Comparison of ENCODE assay signal across 1 cellular context in the genomic region with DNA sequence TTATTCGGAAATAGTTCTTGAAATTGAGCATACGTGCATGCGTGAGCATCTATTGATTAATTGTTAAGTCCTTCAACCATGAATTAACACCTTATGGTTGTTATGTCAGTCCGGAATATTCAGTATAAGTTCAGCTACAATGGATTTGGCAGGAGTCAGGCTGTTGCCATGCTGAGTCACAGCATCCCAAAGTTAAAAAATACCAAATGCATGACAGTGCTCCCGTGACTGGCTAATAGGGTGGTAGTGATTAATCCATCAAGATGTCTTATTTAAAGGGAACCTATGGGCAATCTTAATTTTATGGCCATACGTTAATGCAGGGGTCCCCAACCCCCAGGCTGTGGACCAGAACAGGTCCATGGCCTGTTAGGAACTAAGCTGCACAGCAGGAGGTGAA.
TF ChIP-seq lines count a peak whose summit lies in the region.

No MANE protein-coding gene starts in this region.

TF ChIP-seq in HepG2, 621 proteins besides CTCF, POLR2A, EP300 and RAD21:
- TF ChIP-seq ZNF224 (CRISPR knock-in tag; IDR thresholded peaks at IDR 0.05), result no peak
- no peak for TF ChIP-seq ZNF350 (CRISPR knock-in tag; IDR thresholded peaks at IDR 0.05; ENCODE audit: borderline replicate concordance, low read depth)
- TF ChIP-seq, protein P1, sequence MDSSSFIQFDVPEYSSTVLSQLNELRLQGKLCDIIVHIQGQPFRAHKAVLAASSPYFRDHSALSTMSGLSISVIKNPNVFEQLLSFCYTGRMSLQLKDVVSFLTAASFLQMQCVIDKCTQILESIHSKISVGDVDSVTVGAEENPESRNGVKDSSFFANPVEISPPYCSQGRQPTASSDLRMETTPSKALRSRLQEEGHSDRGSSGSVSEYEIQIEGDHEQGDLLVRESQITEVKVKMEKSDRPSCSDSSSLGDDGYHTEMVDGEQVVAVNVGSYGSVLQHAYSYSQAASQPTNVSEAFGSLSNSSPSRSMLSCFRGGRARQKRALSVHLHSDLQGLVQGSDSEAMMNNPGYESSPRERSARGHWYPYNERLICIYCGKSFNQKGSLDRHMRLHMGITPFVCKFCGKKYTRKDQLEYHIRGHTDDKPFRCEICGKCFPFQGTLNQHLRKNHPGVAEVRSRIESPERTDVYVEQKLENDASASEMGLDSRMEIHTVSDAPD (CRISPR knock-in tag; IDR thresholded peaks at IDR 0.05), result no peak
- TF ChIP-seq SMARCE1 (IDR thresholded peaks at IDR 0.05; ENCODE audit: borderline replicate concordance), result no peak
- no peak for TF ChIP-seq SIN3B (IDR thresholded peaks at IDR 0.05; ENCODE audit: low read length)
- no peak for TF ChIP-seq ZNF274 (CRISPR knock-in tag; IDR thresholded peaks at IDR 0.05)
- TF ChIP-seq ETV5 (CRISPR knock-in tag; IDR thresholded peaks at IDR 0.05; ENCODE audit: borderline replicate concordance), result no peak
- no peak for TF ChIP-seq ZNF460 (CRISPR knock-in tag; IDR thresholded peaks at IDR 0.05; ENCODE audit: borderline replicate concordance)
- TF ChIP-seq, protein P2, sequence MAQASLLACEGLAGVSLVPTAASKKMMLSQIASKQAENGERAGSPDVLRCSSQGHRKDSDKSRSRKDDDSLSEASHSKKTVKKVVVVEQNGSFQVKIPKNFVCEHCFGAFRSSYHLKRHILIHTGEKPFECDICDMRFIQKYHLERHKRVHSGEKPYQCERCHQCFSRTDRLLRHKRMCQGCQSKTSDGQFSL (CRISPR knock-in tag; IDR thresholded peaks at IDR 0.05), result no peak
- no peak for TF ChIP-seq ELF4 (CRISPR knock-in tag; IDR thresholded peaks at IDR 0.05; ENCODE audit: borderline replicate concordance)
- TF ChIP-seq MBNL3 (CRISPR knock-in tag; conservative IDR thresholded peaks at IDR 0.05), result no peak
- TF ChIP-seq ZNF605 (CRISPR knock-in tag; IDR thresholded peaks at IDR 0.05), result no peak
- TF ChIP-seq, protein P3, sequence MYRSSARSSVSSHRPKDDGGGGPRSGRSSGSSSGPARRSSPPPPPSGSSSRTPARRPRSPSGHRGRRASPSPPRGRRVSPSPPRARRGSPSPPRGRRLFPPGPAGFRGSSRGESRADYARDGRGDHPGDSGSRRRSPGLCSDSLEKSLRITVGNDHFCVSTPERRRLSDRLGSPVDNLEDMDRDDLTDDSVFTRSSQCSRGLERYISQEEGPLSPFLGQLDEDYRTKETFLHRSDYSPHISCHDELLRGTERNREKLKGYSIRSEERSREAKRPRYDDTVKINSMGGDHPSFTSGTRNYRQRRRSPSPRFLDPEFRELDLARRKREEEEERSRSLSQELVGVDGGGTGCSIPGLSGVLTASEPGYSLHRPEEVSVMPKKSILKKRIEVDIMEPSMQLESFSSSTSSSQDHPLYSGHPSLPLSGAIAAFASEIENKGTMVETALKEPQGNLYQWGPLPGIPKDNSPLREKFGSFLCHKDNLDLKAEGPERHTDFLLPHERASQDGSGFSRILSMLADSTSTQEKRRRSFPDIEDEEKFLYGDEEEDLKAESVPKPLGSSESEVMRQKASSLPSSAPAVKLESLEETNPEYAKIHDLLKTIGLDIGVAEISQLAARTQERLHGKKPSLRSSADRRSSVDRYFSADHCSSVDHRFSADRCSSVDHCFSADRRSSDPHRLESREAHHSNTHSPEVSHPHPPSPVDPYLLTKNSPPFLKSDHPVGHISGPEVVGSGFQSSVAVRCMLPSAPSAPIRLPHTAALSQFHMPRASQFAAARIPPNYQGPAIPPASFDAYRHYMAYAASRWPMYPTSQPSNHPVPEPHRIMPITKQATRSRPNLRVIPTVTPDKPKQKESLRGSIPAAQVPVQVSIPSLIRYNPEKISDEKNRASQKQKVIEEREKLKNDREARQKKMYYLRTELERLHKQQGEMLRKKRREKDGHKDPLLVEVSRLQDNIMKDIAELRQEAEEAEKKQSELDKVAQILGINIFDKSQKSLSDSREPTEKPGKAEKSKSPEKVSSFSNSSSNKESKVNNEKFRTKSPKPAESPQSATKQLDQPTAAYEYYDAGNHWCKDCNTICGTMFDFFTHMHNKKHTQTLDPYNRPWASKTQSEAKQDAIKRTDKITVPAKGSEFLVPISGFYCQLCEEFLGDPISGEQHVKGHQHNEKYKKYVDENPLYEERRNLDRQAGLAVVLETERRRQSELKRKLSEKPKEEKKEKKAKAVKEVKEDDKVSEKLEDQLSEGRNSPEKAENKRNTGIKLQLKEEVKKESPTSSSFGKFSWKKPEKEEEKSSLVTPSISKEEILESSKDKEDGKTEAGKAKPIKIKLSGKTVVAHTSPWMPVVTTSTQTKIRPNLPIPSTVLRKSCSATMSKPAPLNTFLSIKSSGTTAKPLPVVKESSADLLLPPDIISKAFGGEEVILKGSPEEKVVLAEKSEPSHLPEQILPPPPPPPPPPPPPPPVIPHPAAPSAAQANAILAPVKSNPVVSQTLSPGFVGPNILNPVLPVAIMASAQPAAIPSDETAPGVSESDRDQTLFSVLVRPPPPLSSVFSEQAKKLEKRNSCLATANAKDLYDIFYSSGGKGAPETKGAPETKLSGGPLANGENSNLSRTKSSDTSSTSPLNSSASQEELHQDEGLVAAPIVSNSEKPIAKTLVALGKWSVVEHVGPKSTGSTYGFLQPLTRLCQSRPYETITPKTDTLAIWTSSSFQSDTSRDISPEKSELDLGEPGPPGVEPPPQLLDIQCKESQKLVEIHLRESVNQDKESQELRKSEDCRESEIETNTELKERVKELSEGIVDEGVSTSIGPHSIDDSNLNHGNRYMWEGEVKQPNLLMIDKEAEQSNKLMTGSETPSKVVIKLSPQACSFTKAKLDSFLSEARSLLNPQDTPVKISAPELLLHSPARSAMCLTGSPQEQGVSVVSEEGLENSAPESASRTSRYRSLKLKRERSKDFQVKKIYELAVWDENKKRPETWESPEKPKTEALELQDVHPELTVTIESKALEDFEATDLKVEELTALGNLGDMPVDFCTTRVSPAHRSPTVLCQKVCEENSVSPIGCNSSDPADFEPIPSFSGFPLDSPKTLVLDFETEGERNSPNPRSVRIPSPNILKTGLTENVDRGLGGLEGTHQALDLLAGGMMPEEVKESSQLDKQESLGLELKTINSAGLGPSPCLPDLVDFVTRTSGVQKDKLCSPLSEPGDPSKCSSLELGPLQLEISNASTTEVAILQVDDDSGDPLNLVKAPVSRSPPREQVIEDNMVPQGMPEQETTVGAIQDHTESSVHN (CRISPR knock-in tag; IDR thresholded peaks at IDR 0.05), result no peak
- TF ChIP-seq, protein P4, sequence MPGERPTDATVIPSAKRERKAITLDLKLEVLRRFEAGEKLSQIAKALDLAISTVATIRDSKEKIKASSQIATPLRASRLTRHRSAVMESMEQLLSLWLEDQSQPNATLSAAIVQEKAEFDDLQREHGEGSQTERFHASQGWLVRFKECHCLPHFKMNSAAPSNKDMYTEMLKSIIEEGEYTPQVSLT (CRISPR knock-in tag; IDR thresholded peaks at IDR 0.05; ENCODE audit: borderline replicate concordance, low read depth), result no peak
- TF ChIP-seq ZNF761 (CRISPR knock-in tag; conservative IDR thresholded peaks at IDR 0.05), result no peak
- TF ChIP-seq, protein P5, sequence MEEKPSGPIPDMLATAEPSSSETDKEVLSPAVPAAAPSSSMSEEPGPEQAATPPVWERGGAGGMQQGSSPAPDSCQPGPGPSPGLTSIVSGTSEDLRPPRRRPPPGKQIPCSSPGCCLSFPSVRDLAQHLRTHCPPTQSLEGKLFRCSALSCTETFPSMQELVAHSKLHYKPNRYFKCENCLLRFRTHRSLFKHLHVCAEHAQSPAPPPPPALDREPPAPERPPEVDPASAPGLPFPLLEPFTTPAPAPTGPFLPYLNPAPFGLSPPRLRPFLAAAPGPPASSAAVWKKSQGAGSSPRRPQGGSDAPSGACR (CRISPR knock-in tag; IDR thresholded peaks at IDR 0.05), result no peak
- TF ChIP-seq, protein P6, sequence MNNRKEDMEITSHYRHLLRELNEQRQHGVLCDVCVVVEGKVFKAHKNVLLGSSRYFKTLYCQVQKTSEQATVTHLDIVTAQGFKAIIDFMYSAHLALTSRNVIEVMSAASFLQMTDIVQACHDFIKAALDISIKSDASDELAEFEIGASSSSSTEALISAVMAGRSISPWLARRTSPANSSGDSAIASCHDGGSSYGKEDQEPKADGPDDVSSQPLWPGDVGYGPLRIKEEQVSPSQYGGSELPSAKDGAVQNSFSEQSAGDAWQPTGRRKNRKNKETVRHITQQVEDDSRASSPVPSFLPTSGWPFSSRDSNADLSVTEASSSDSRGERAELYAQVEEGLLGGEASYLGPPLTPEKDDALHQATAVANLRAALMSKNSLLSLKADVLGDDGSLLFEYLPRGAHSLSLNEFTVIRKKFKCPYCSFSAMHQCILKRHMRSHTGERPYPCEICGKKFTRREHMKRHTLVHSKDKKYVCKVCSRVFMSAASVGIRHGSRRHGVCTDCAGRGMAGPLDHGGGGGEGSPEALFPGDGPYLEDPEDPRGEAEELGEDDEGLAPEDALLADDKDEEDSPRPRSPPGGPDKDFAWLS (CRISPR knock-in tag; IDR thresholded peaks at IDR 0.05; ENCODE audit: borderline replicate concordance), result no peak
- TF ChIP-seq ZNF484 (CRISPR knock-in tag; IDR thresholded peaks at IDR 0.05; ENCODE audit: borderline replicate concordance, low read depth), result no peak
- TF ChIP-seq ZNF44 (CRISPR knock-in tag; IDR thresholded peaks at IDR 0.05), result no peak
- TF ChIP-seq, protein P7, sequence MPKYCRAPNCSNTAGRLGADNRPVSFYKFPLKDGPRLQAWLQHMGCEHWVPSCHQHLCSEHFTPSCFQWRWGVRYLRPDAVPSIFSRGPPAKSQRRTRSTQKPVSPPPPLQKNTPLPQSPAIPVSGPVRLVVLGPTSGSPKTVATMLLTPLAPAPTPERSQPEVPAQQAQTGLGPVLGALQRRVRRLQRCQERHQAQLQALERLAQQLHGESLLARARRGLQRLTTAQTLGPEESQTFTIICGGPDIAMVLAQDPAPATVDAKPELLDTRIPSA (CRISPR knock-in tag; IDR thresholded peaks at IDR 0.05; ENCODE audit: borderline replicate concordance), result no peak
